ENCODE assay signal across 14 cellular contexts in genomic region chr17:49969794-49970389, GRCh38. TPM values are rescaled to one million over a fixed set of nuclear protein-coding genes. Genes with fewer than 3 reads are reported as not detected.
DNase-seq lines count a peak whose midpoint lies in the region; ATAC-seq, FAIRE-seq and TF ChIP-seq lines count a peak whose summit lies in the region.
"Had no signal": no experiment of that assay in that cellular context is flagged by ENCODE, and none has a peak within 500 bp of the region (broad histone marks: within the 10 kb centered on the region; RNA-seq: fewer than 3 reads in every experiment).

No MANE protein-coding gene starts in this region.

- H3K4me3 ChIP-seq in BLaER1: peak overlapping the region; percentile 65; the same call in 1 of the 2 replicates
- H3K4me3 ChIP-seq in mesendoderm (ENCODE audit: low read length): no peak overlapping the region
- no peak overlapping the region for H3K4me3 ChIP-seq in SJCRH30
- no peak overlapping the region for H3K4me3 ChIP-seq in kidney (ENCODE audit: low read length in 2 of 2)

- peaks cover 72% of the 10 kb centered on the region for H4K20me1 ChIP-seq in BLaER1

- intact Hi-C loops in activated T-helper 2 cell treated with anti-CD3 and anti-CD28 coated beads, Interferon-gamma antibody, Interleukin-2, Interleukin-4, amounts not matched to agents 10 μg/mL and 5 μg/mL and 100 μg/mL, durations not matched to agents 14 hours and 24 hours and 36 hours (cut with micrococcal nuclease): loop anchor here (2.0 to 10.0 kb wide), 5 partner anchors 25 to 1355 kb away; partner anchors contain the start of genes DLX3, HOXB7, HOXB8 and NGFR
- intact Hi-C loops in kidney (cut with DNase I): no loop called here

- H2BK5ac ChIP-seq in mesendoderm (ENCODE audit: low read length): no peak overlapping the region

- H2BK120ac ChIP-seq in mesendoderm (ENCODE audit: low read depth, low read length): no peak overlapping the region

- no peak overlapping the region for H3K9ac ChIP-seq in BLaER1
- H3K9ac ChIP-seq in mesendoderm (ENCODE audit: low read length): no peak overlapping the region
- H3K9ac ChIP-seq in kidney (ENCODE audit: low read length in 2 of 2): no peak overlapping the region

- TF ChIP-seq CTCF in HFFc6 (IDR thresholded peaks at IDR 0.05) (no peak), kidney (IDR thresholded peaks at IDR 0.05; ENCODE audit: borderline replicate concordance, extremely low read depth, insufficient read depth) (no peak)

- no peak for ATAC-seq in GM19452 (IDR thresholded peaks at IDR 0.05; ENCODE audit: unreplicated experiment)

- H3K4me3 Mint-ChIP-seq in HFFc6: peak overlapping the region; percentile 50
- peak overlapping the region; percentile 82 for H3K4me3 Mint-ChIP-seq in activated T-helper 2 cell treated with anti-CD3 and anti-CD28 coated beads, Interferon-gamma antibody, Interleukin-2, Interleukin-4, amounts not matched to agents 10 μg/mL and 5 μg/mL and 100 μg/mL, durations not matched to agents 14 hours and 24 hours and 36 hours (ENCODE audit: low read depth)

- no peaks in the 10 kb centered on the region for H3K36me3 Mint-ChIP-seq in HFFc6 (ENCODE audit: low read depth)
- H3K36me3 Mint-ChIP-seq in activated T-helper 2 cell treated with anti-CD3 and anti-CD28 coated beads, Interferon-gamma antibody, Interleukin-2, Interleukin-4, amounts not matched to agents 10 μg/mL and 5 μg/mL and 100 μg/mL, durations not matched to agents 14 hours and 24 hours and 36 hours (ENCODE audit: low read depth): no peaks in the 10 kb centered on the region

- no peak overlapping the region for H3K27ac Mint-ChIP-seq in HFFc6
- no peak overlapping the region for H3K27ac Mint-ChIP-seq in activated T-helper 2 cell treated with anti-CD3 and anti-CD28 coated beads, Interferon-gamma antibody, Interleukin-2, Interleukin-4, amounts not matched to agents 10 μg/mL and 5 μg/mL and 100 μg/mL, durations not matched to agents 14 hours and 24 hours and 36 hours

- H3K4ac ChIP-seq in mesendoderm (ENCODE audit: low read depth, low read length): no peak overlapping the region

- H3K4me1 ChIP-seq in BLaER1 (peaks cover 15% of the 10 kb centered on the region), mesendoderm (ENCODE audit: control insufficient read depth, low read depth, low read length) (no peaks in the 10 kb centered on the region), SJCRH30 (no peaks in the 10 kb centered on the region), kidney (ENCODE audit: control insufficient read depth in 1 of 2, insufficient read depth in 1 of 2, low read depth in 1 of 2, low read length in 2 of 2) (peaks cover 3 to 19% of the 10 kb centered on the region in 2 donors)

- no peak overlapping the region; the same call in 1 of the 2 replicates for H3K4me2 ChIP-seq in BLaER1
- H3K4me2 ChIP-seq in mesendoderm (ENCODE audit: low read length): peak overlapping the region; percentile 46

- H3K9me3 ChIP-seq in BLaER1 (peaks cover 21% of the 10 kb centered on the region), SJCRH30 (replicated peaks) (no peaks in the 10 kb centered on the region), kidney (ENCODE audit: control insufficient read depth in 1 of 2, low read length in 2 of 2) (no peaks in the 10 kb centered on the region)

- no peaks in the 10 kb centered on the region for H3K36me3 ChIP-seq in BLaER1
- no peaks in the 10 kb centered on the region for H3K36me3 ChIP-seq in mesendoderm (ENCODE audit: control insufficient read depth, insufficient read depth, low read length)
- no peaks in the 10 kb centered on the region for H3K36me3 ChIP-seq in SJCRH30
- H3K36me3 ChIP-seq in kidney (ENCODE audit: control insufficient read depth in 1 of 2, insufficient read depth in 2 of 2, low read length in 2 of 2): no peaks in the 10 kb centered on the region

- H3K79me2 ChIP-seq in mesendoderm (ENCODE audit: control insufficient read depth, insufficient read depth, low read length): no peaks in the 10 kb centered on the region

- H2BK15ac ChIP-seq in mesendoderm (replicated peaks; ENCODE audit: low read depth): no peak overlapping the region

- no peaks in the 10 kb centered on the region for H3K4me1 Mint-ChIP-seq in HFFc6 (ENCODE audit: low read depth)
- H3K4me1 Mint-ChIP-seq in activated T-helper 2 cell treated with anti-CD3 and anti-CD28 coated beads, Interferon-gamma antibody, Interleukin-2, Interleukin-4, amounts not matched to agents 10 μg/mL and 5 μg/mL and 100 μg/mL, durations not matched to agents 14 hours and 24 hours and 36 hours (ENCODE audit: low read depth): peaks cover 14% of the 10 kb centered on the region

- H3K18ac ChIP-seq in mesendoderm (ENCODE audit: low read length): no peak overlapping the region

- H3K27ac ChIP-seq in BLaER1 (no peak overlapping the region), mesendoderm (ENCODE audit: low read depth, low read length) (no peak overlapping the region), SJCRH30 (no peak overlapping the region), kidney (ENCODE audit: low read depth in 2 of 2, low read length in 2 of 2) (no peak overlapping the region)

- WGBS in mesendoderm (ENCODE audit: extremely low coverage, insufficient coverage, low lambda C conversion rate): no CpG with 5 or more reads among the region's 18 CpGs

- peak overlapping the region; percentile 80 for H3K23ac ChIP-seq in mesendoderm (ENCODE audit: low read length)

- H4K8ac ChIP-seq in mesendoderm (ENCODE audit: low read depth, low read length): no peak overlapping the region

- H2AK5ac ChIP-seq in mesendoderm (ENCODE audit: low read length): no peak overlapping the region

- peaks cover 75% of the 10 kb centered on the region for H3K27me3 Mint-ChIP-seq in HFFc6 (ENCODE audit: insufficient read depth)
- peaks cover 86% of the 10 kb centered on the region for H3K27me3 Mint-ChIP-seq in activated T-helper 2 cell treated with anti-CD3 and anti-CD28 coated beads, Interferon-gamma antibody, Interleukin-2, Interleukin-4, amounts not matched to agents 10 μg/mL and 5 μg/mL and 100 μg/mL, durations not matched to agents 14 hours and 24 hours and 36 hours (ENCODE audit: low read depth)

- no peaks in the 10 kb centered on the region for H3K9me3 Mint-ChIP-seq in HFFc6
- H3K9me3 Mint-ChIP-seq in activated T-helper 2 cell treated with anti-CD3 and anti-CD28 coated beads, Interferon-gamma antibody, Interleukin-2, Interleukin-4, amounts not matched to agents 10 μg/mL and 5 μg/mL and 100 μg/mL, durations not matched to agents 14 hours and 24 hours and 36 hours: no peaks in the 10 kb centered on the region

- H4K5ac ChIP-seq in mesendoderm (ENCODE audit: low read length): no peak overlapping the region

- FAIRE-seq in kidney (lab: Jason Lieb, UNC): no peak

- H3K27me3 ChIP-seq in BLaER1 (peaks cover 100% of the 10 kb centered on the region), mesendoderm (ENCODE audit: insufficient read depth, low read length, poor library complexity) (peaks cover 84% of the 10 kb centered on the region), SJCRH30 (no peaks in the 10 kb centered on the region; the same call in 1 of the 2 replicates)

- DNase-seq in HFFc6 (no peak), mesendoderm (no peak), SJCRH30 (no peak), kidney (no peak), NCI-H748 (lab: John Stamatoyannopoulos, UW; ENCODE audit: unreplicated experiment) (no peak)
- DNase-seq in activated T-helper 2 cell treated with anti-CD3 and anti-CD28 coated beads, Interferon-gamma antibody, Interleukin-2, Interleukin-4, amounts not matched to agents 10 μg/mL and 5 μg/mL and 100 μg/mL, durations not matched to agents 14 hours and 24 hours and 36 hours (ENCODE audit: low spot score): no peak
- DNase-seq: activated effector memory CD4-positive, alpha-beta T cell treated with Interleukin-2 at 50 U/mL for 16 hours; NCI-H446 had no signal

- H3K79me1 ChIP-seq in mesendoderm (ENCODE audit: low read length): no peaks in the 10 kb centered on the region

- H3K56ac ChIP-seq in mesendoderm (ENCODE audit: low read length): peak overlapping the region; percentile 60

RNA-seq across cellular contexts. Expression of gene DLX4, which starts 0.9 kb away (rescaled TPM):
- total RNA-seq in HFFc6 (2021; fragmentation: NEBNext Ultra II Directional; extraction: Animal tissue kit (Norgen Biotek cat#: 25700)): not detected
- not detected in 2 replicates for total RNA-seq in activated T-helper 2 cell treated with anti-CD3 and anti-CD28 coated beads, Interferon-gamma antibody, Interleukin-2, Interleukin-4, amounts not matched to agents 10 μg/mL and 5 μg/mL and 100 μg/mL, durations not matched to agents 14 hours and 24 hours and 36 hours
- polyA plus RNA-seq in mesendoderm (2013, experiment 1 of 2): 0.55 TPM
- polyA plus RNA-seq in mesendoderm (2013, experiment 2 of 2): 0.31 TPM
- 0.10 and 0.34 TPM in 2 replicates for total RNA-seq in SJCRH30 (2014; rRNA removed; shearing (Covaris generic))
- total RNA-seq in kidney: 0.44 TPM
- polyA plus RNA-seq in kidney (ENCODE audit: insufficient read depth, low read depth, low replicate concordance): not detected
- total RNA-seq: dermis microvascular lymphatic vessel endothelial cell; myocyte; T-helper 1 cell treated with Interleukin-12 subunit alpha and Interleukin-12 subunit beta and Interleukin-4 antibody, amounts not matched to agents 30 ng/mL and 1 ng/mL, for 36 hours; temporal lobe had no signal

RNA-seq across cellular contexts. Expression of gene DLX3, which starts 25.1 kb away (rescaled TPM):
- total RNA-seq in HFFc6 (2021; fragmentation: NEBNext Ultra II Directional; extraction: Animal tissue kit (Norgen Biotek cat#: 25700)): not detected
- not detected in 2 replicates for total RNA-seq in activated T-helper 2 cell treated with anti-CD3 and anti-CD28 coated beads, Interferon-gamma antibody, Interleukin-2, Interleukin-4, amounts not matched to agents 10 μg/mL and 5 μg/mL and 100 μg/mL, durations not matched to agents 14 hours and 24 hours and 36 hours
- 0.13 TPM for polyA plus RNA-seq in mesendoderm (2013, experiment 1 of 2)
- 0.06 TPM for polyA plus RNA-seq in mesendoderm (2013, experiment 2 of 2)
- total RNA-seq in SJCRH30 (2014; rRNA removed; shearing (Covaris generic)): not detected in 2 replicates
- 0.41 TPM for total RNA-seq in kidney
- polyA plus RNA-seq in kidney (ENCODE audit: insufficient read depth, low read depth, low replicate concordance): 0.47 TPM
- total RNA-seq: dermis microvascular lymphatic vessel endothelial cell; T-helper 1 cell treated with Interleukin-12 subunit alpha and Interleukin-12 subunit beta and Interleukin-4 antibody, amounts not matched to agents 30 ng/mL and 1 ng/mL, for 36 hours had no signal
